ENCODE assay signal across 17 cellular contexts in genomic region chr3:170745211-170745718, GRCh38.
DNase-seq lines count a peak whose midpoint lies in the region; ATAC-seq and TF ChIP-seq lines count a peak whose summit lies in the region.
"Had no signal": no experiment of that assay in that cellular context is flagged by ENCODE, and none has a peak within 500 bp of the region (broad histone marks: within the 10 kb centered on the region; RNA-seq: fewer than 3 reads in every experiment).

No MANE protein-coding gene starts in this region.

- no peak overlapping the region for H3K4me3 Mint-ChIP-seq in stimulated activated effector memory CD8-positive, alpha-beta T cell treated with anti-CD3 and anti-CD28 coated beads, Interleukin-12 subunit alpha, Interleukin-12 subunit beta, amount 100 ng/mL, for 72 hours
- H3K4me3 Mint-ChIP-seq in natural killer cell, result no peak overlapping the region
- H3K4me3 Mint-ChIP-seq: activated CD4-positive, alpha-beta T cell treated with anti-CD3 and anti-CD28 coated beads, Interleukin-2, amount 10 ng/mL, durations not matched to agents 7 days and 5 days; immature natural killer cell; naive thymus-derived CD4-positive, alpha-beta T cell had no signal

- H3K9me3 Mint-ChIP-seq in stimulated activated effector memory CD8-positive, alpha-beta T cell treated with anti-CD3 and anti-CD28 coated beads, Interleukin-12 subunit alpha, Interleukin-12 subunit beta, amount 100 ng/mL, for 72 hours, result no peaks in the 10 kb centered on the region
- no peaks in the 10 kb centered on the region for H3K9me3 Mint-ChIP-seq in natural killer cell
- H3K9me3 Mint-ChIP-seq: activated CD4-positive, alpha-beta T cell treated with anti-CD3 and anti-CD28 coated beads, Interleukin-2, amount 10 ng/mL, durations not matched to agents 7 days and 5 days; activated T-helper 2 cell treated with anti-CD3 and anti-CD28 coated beads, Interferon-gamma antibody, Interleukin-2, Interleukin-4, amounts not matched to agents 10 μg/mL and 5 μg/mL and 100 μg/mL, durations not matched to agents 14 hours and 24 hours and 36 hours had no signal

- no peak overlapping the region for H3K27ac ChIP-seq in heart right ventricle
- H3K27ac ChIP-seq: esophagus muscularis mucosa, testis had no signal

- H3K4me3 ChIP-seq in fibroblast of mammary gland (ENCODE audit: control insufficient read depth, low read depth, low read length) (no peak overlapping the region), heart right ventricle (no peak overlapping the region)
- H3K4me3 ChIP-seq: esophagus muscularis mucosa, testis had no signal

- intact Hi-C loops in natural killer cell (cut with micrococcal nuclease), result no loop called here
- intact Hi-C loops in heart right ventricle (cut with DNase I), result no loop called here

- no peaks in the 10 kb centered on the region for H3K27me3 ChIP-seq in heart right ventricle
- H3K27me3 ChIP-seq: esophagus muscularis mucosa, testis had no signal

- peak; percentile 43 for DNase-seq in HK-2 (ENCODE audit: unreplicated experiment)
- peak; percentile 64 for DNase-seq in fibroblast of mammary gland (ENCODE audit: low read depth)
- no peak for DNase-seq in stimulated activated effector memory CD8-positive, alpha-beta T cell treated with anti-CD3 and anti-CD28 coated beads, Interleukin-12 subunit alpha, Interleukin-12 subunit beta, amount 100 ng/mL, for 72 hours (ENCODE audit: low spot score in 2 of 2)
- no peak for DNase-seq in natural killer cell
- DNase-seq in heart right ventricle, result no peak
- no peak for DNase-seq in NCI-H128 (lab: John Stamatoyannopoulos, UW; ENCODE audit: unreplicated experiment)
- DNase-seq: activated CD4-positive, alpha-beta T cell treated with anti-CD3 and anti-CD28 coated beads, Interleukin-2, amount 10 ng/mL, durations not matched to agents 7 days and 5 days; caudate nucleus; GOT3; immature natural killer cell; naive thymus-derived CD4-positive, alpha-beta T cell; NCI-H1694 treated with DMSO at 0.1 percent for 48 hours; T-helper 1 cell; testis had no signal

- H3K9me3 ChIP-seq in heart right ventricle, result no peaks in the 10 kb centered on the region
- H3K9me3 ChIP-seq: esophagus muscularis mucosa, testis had no signal

- peaks cover 0 to 9% (median 0%) of the 10 kb centered on the region in 9 donors for H3K4me1 ChIP-seq in heart right ventricle

- no peaks in the 10 kb centered on the region for H3K36me3 ChIP-seq in heart right ventricle
- H3K36me3 ChIP-seq: esophagus muscularis mucosa had no signal

- peaks cover 36 to 56% of the 10 kb centered on the region in 2 donors for H3K27me3 Mint-ChIP-seq in natural killer cell (ENCODE audit: low read depth in 2 of 2)

- ATAC-seq in SK-N-SH treated with all-trans-retinoic acid at 6 μM for 48 hours (peak; percentile 67), natural killer cell (no peak), heart right ventricle (no peak)
- ATAC-seq in stimulated activated effector memory CD8-positive, alpha-beta T cell treated with anti-CD3 and anti-CD28 coated beads, Interleukin-12 subunit alpha, Interleukin-12 subunit beta, amount 100 ng/mL, for 72 hours, result peak; percentile 59
- ATAC-seq: naive thymus-derived CD4-positive, alpha-beta T cell had no signal

- no peak for TF ChIP-seq CTCF in fibroblast of mammary gland (conservative IDR thresholded peaks at IDR 0.05; ENCODE audit: control insufficient read depth, insufficient read depth, low read depth, low read length)
- no peak for TF ChIP-seq CTCF in natural killer cell (IDR thresholded peaks at IDR 0.05)
- TF ChIP-seq CTCF in heart right ventricle (IDR thresholded peaks at IDR 0.05), result no peak

- H3K4me1 Mint-ChIP-seq in stimulated activated effector memory CD8-positive, alpha-beta T cell treated with anti-CD3 and anti-CD28 coated beads, Interleukin-12 subunit alpha, Interleukin-12 subunit beta, amount 100 ng/mL, for 72 hours, result no peaks in the 10 kb centered on the region
- no peaks in the 10 kb centered on the region for H3K4me1 Mint-ChIP-seq in natural killer cell
- H3K4me1 Mint-ChIP-seq: activated CD4-positive, alpha-beta T cell treated with anti-CD3 and anti-CD28 coated beads, Interleukin-2, amount 10 ng/mL, durations not matched to agents 7 days and 5 days; immature natural killer cell; naive thymus-derived CD4-positive, alpha-beta T cell had no signal

- H3K27ac Mint-ChIP-seq in stimulated activated effector memory CD8-positive, alpha-beta T cell treated with anti-CD3 and anti-CD28 coated beads, Interleukin-12 subunit alpha, Interleukin-12 subunit beta, amount 100 ng/mL, for 72 hours, result no peak overlapping the region
- H3K27ac Mint-ChIP-seq in natural killer cell, result no peak overlapping the region
- H3K27ac Mint-ChIP-seq: activated CD4-positive, alpha-beta T cell treated with anti-CD3 and anti-CD28 coated beads, Interleukin-2, amount 10 ng/mL, durations not matched to agents 7 days and 5 days; activated T-helper 2 cell treated with anti-CD3 and anti-CD28 coated beads, Interferon-gamma antibody, Interleukin-2, Interleukin-4, amounts not matched to agents 10 μg/mL and 5 μg/mL and 100 μg/mL, durations not matched to agents 14 hours and 24 hours and 36 hours; immature natural killer cell; naive thymus-derived CD4-positive, alpha-beta T cell had no signal

- no peaks in the 10 kb centered on the region for H3K36me3 Mint-ChIP-seq in stimulated activated effector memory CD8-positive, alpha-beta T cell treated with anti-CD3 and anti-CD28 coated beads, Interleukin-12 subunit alpha, Interleukin-12 subunit beta, amount 100 ng/mL, for 72 hours
- H3K36me3 Mint-ChIP-seq in natural killer cell, result no peaks in the 10 kb centered on the region
- H3K36me3 Mint-ChIP-seq: naive thymus-derived CD4-positive, alpha-beta T cell had no signal

TF ChIP-seq in SK-N-SH treated with all-trans-retinoic acid at 6 μM for 48 hours, 23 proteins besides CTCF, POLR2A, EP300 and RAD21:
- TF ChIP-seq BACH2 (CRISPR knock-in tag; IDR thresholded peaks at IDR 0.05; ENCODE audit: borderline replicate concordance) (no peak), ISL1 (CRISPR knock-in tag; IDR thresholded peaks at IDR 0.05) (peak; percentile 89), GLIS3 (CRISPR knock-in tag; IDR thresholded peaks at IDR 0.05) (no peak)
- TF ChIP-seq, protein P1, sequence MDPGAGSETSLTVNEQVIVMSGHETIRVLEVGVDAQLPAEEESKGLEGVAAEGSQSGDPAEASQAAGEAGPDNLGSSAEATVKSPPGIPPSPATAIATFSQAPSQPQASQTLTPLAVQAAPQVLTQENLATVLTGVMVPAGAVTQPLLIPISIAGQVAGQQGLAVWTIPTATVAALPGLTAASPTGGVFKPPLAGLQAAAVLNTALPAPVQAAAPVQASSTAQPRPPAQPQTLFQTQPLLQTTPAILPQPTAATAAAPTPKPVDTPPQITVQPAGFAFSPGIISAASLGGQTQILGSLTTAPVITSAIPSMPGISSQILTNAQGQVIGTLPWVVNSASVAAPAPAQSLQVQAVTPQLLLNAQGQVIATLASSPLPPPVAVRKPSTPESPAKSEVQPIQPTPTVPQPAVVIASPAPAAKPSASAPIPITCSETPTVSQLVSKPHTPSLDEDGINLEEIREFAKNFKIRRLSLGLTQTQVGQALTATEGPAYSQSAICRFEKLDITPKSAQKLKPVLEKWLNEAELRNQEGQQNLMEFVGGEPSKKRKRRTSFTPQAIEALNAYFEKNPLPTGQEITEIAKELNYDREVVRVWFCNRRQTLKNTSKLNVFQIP (CRISPR knock-in tag; IDR thresholded peaks at IDR 0.05; ENCODE audit: borderline replicate concordance, low read depth), result 0 out of 2 replicates have a peak, but pooled peaks have one; percentile 58

Comparison
In these comparisons a context has a peak if more than half of its experiments do, and no peak if none do; other contexts are left out.
1. DNase-seq: peak in HK-2 (single experiment) and fibroblast of mammary gland (single experiment); none in stimulated activated effector memory CD8-positive, alpha-beta T cell treated with anti-CD3 and anti-CD28 coated beads, Interleukin-12 subunit alpha, Interleukin-12 subunit beta, amount 100 ng/mL, for 72 hours (0 of 2), natural killer cell (single experiment), heart right ventricle (0 of 2) and NCI-H128 (single experiment).
2. ATAC-seq: peak in SK-N-SH treated with all-trans-retinoic acid at 6 μM for 48 hours (single experiment) and stimulated activated effector memory CD8-positive, alpha-beta T cell treated with anti-CD3 and anti-CD28 coated beads, Interleukin-12 subunit alpha, Interleukin-12 subunit beta, amount 100 ng/mL, for 72 hours (single experiment); none in natural killer cell (0 of 3) and heart right ventricle (0 of 8).